In the genomic region with DNA sequence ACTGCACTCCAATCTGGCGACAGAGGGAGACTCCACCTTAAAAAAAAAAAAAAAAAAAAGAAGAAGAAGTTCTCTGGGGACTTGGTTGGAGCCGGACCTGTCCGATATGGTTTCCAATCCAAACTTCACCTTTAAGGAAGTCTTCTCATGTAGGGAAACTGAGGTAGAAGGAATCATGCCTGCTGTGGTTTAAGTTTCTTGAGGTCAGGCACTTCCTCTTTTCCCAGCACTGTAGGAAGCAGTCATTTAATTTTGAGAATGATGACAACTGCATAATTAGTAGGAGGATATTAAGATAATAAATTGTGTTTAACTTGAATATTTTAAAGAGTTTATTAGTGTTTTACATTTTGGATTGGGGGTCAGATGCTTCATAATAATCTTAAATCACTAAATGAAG, we compare ENCODE assay signal across 25 cellular contexts.
"Had no signal": no experiment of that assay in that cellular context is flagged by ENCODE, and none has a peak within 500 bp of the region (broad histone marks: within the 10 kb centered on the region; RNA-seq: fewer than 3 reads in every experiment).

No MANE protein-coding gene starts in this region.

- H3K36me3 ChIP-seq: esophagus muscularis mucosa, gastroesophageal sphincter, heart left ventricle, left lung had no signal

- H3K4me1 Mint-ChIP-seq: endodermal cell; memory B cell; naive thymus-derived CD4-positive, alpha-beta T cell had no signal

- H3K9me3 ChIP-seq: esophagus muscularis mucosa, gastroesophageal sphincter, heart left ventricle, left lung had no signal

- ATAC-seq: foreskin keratinocyte; gastroesophageal sphincter; heart left ventricle; left cardiac atrium; left lung; left ventricle myocardium superior; naive thymus-derived CD4-positive, alpha-beta T cell had no signal

- H2AFZ ChIP-seq: hepatocyte had no signal

- H3K9me3 Mint-ChIP-seq: endodermal cell, memory B cell had no signal

- H3K79me2 ChIP-seq: hepatocyte had no signal

- DNase-seq: dorsolateral prefrontal cortex; effector CD4-positive, alpha-beta T cell; effector memory CD4-positive, alpha-beta T cell; endodermal cell; foreskin keratinocyte; heart left ventricle; hypothalamus; left cardiac atrium; left lung; left ventricle myocardium superior; mammary epithelial cell; mesendoderm; midbrain; naive thymus-derived CD4-positive, alpha-beta T cell had no signal

- H3K27me3 ChIP-seq: esophagus muscularis mucosa, gastroesophageal sphincter, heart left ventricle, hepatocyte, left lung had no signal

- H3K27ac ChIP-seq: coronary artery, dorsolateral prefrontal cortex, esophagus muscularis mucosa, foreskin keratinocyte, gastroesophageal sphincter, heart left ventricle, hepatocyte, left lung had no signal

- H3K27ac Mint-ChIP-seq: endodermal cell; memory B cell; naive thymus-derived CD4-positive, alpha-beta T cell had no signal

- H3K36me3 Mint-ChIP-seq: memory B cell; naive thymus-derived CD4-positive, alpha-beta T cell had no signal

- H3K4me2 ChIP-seq: hepatocyte had no signal

- H3K4me3 Mint-ChIP-seq: endodermal cell; memory B cell; naive thymus-derived CD4-positive, alpha-beta T cell had no signal

- H3K4me1 ChIP-seq: esophagus muscularis mucosa, foreskin keratinocyte, gastroesophageal sphincter, heart left ventricle, left lung had no signal

- FAIRE-seq: colon, endometrium, frontal cortex, islet of Langerhans, keratinocyte had no signal

- H3K4me3 ChIP-seq: coronary artery, dorsolateral prefrontal cortex, esophagus muscularis mucosa, gastroesophageal sphincter, heart left ventricle, hepatocyte, left lung, lung had no signal
